ENCODE assay signal across 8 cellular contexts in the genomic region with DNA sequence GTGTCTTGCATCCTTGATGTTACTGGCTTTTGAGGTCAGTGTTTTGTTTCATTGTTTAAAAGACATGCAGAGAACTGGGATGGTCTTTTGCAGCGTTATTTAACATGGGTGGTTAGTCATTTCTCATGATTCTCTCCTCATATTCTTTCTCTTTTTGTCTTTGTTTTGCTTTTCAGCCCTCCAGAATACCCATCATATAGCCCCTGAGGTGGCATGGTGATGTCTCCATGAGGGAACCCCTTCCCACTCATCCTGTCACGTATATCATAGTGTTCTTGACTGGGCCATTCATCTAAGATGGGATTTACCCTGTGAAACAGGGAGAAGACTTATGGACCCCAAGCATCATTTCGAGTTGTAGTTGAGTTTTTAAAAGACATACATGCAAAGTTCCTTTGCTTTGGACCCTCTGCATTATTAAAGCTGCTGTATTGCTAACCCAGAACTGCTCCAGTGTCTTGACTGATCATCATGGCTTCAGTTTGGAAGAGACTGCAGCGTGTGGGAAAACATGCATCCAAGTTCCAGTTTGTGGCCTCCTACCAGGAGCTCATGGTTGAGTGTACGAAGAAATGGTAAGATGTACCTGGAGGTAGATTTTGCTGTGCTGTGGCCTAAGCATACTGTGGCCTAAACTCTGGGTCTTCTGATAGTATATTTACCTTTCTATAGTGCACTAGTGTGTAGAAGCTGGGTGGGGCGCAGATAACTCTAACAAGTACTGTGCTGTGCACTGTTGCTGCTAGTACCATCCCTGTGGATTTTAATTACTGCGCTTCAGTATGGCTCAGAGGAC. TPM values are rescaled to one million over a fixed set of nuclear protein-coding genes. Genes with fewer than 3 reads are reported as not detected.
DNase-seq lines count a peak whose midpoint lies in the region; ATAC-seq, FAIRE-seq and TF ChIP-seq lines count a peak whose summit lies in the region.

No MANE protein-coding gene starts in this region.

- H4K91ac ChIP-seq in H1 (replicated peaks; ENCODE audit: insufficient read length, low read length) = no peak overlapping the region

- no peak for TF ChIP-seq RAD21 in H1 (IDR thresholded peaks at IDR 0.05 in 1 of 2, conservative IDR thresholded peaks at IDR 0.05 in 1 of 2; ENCODE audit: low read depth in 2 of 2, low read length in 2 of 2)

- DNase-seq in EL (peak; percentile 21), NCI-H526 treated with DMSO at 0.1 percent for 48 hours (lab: John Stamatoyannopoulos, UW) (peak; percentile 19), H1 (ENCODE audit: low read depth in 1 of 2, low spot score in 2 of 2) (no peak), pancreas (no peak), HK-2 (ENCODE audit: unreplicated experiment) (no peak), NOMO-1 (lab: John Stamatoyannopoulos, UW; ENCODE audit: unreplicated experiment in 2 of 2) (no peak), GM19240 (ENCODE audit: insufficient read length, low spot score) (no peak)
- DNase-seq in stimulated activated naive CD4-positive, alpha-beta T cell treated with Interleukin-2 at 50 U/mL for 16 hours (lab: John Stamatoyannopoulos, UW) = no peak

- H3K9me3 ChIP-seq in H1 (ENCODE audit: insufficient read depth in 2 of 2, low read depth in 1 of 2, low read length in 1 of 2) = no peaks in the 10 kb centered on the region
- no peaks in the 10 kb centered on the region for H3K9me3 ChIP-seq in pancreas

- H3K4me3 ChIP-seq in H1 (ENCODE audit: extremely low read depth in 1 of 4, insufficient read depth in 2 of 4, low read depth in 3 of 4, low read length in 4 of 4) (peak overlapping the region; percentile 72 to 91 (median 80)), pancreas (peak overlapping the region; percentile 53 to 84 (median 74))

- no peak overlapping the region for H2BK15ac ChIP-seq in H1 (ENCODE audit: low read length)

- H3K36me3 ChIP-seq in H1 (ENCODE audit: control insufficient read depth in 2 of 4, insufficient read depth in 4 of 4, low read length in 3 of 4) (peaks cover 0 to 27% (median 2%) of the 10 kb centered on the region in 4 experiments; a peak in 3 of 8 replicates), pancreas (no peaks in the 10 kb centered on the region)

- H3K79me1 ChIP-seq in H1 (ENCODE audit: low read depth, low read length) = no peaks in the 10 kb centered on the region; the same call in 1 of the 2 replicates

- 79% methylated on average over 7 of the region's 7 CpGs; no CpG with 5 or more reads in 1 of the 2 experiments for WGBS in H1 (ENCODE audit: extremely low coverage in 1 of 2, insufficient coverage in 1 of 2, insufficient read length in 1 of 2, insufficient replicate concordance in 2 of 2, low coverage in 1 of 2, low lambda C conversion rate in 2 of 2, missing lambda C conversion rate in 1 of 2), 2 experiments
- WGBS in pancreas, 2 donors = 68 to 73% methylated on average over 7 of the region's 7 CpGs

- POLR2A ChIA-PET in H1 (lab: Charles Lee; ENCODE audit: partially characterized antibody) = interaction anchor here (0.6 to 0.8 kb wide), 2 partner anchors 39 to 240 kb away, joined by 3 read pairs; no protein-coding TSS in a partner anchor

- no peak for ATAC-seq in pancreas

- no peak for TF ChIP-seq EP300 in H1 (IDR thresholded peaks at IDR 0.05; ENCODE audit: borderline replicate concordance in 1 of 2, low read depth in 2 of 2, low read length in 2 of 2)

- H4K20me1 ChIP-seq in H1 (replicated peaks in 1 of 2; ENCODE audit: control insufficient read depth in 1 of 2, insufficient read depth in 2 of 2, low read length in 2 of 2) = peaks cover 0 to 1% of the 10 kb centered on the region in 2 experiments

- H2BK120ac ChIP-seq in H1 (replicated peaks; ENCODE audit: low read depth, low read length) = no peak overlapping the region

- no peak overlapping the region for H3K23ac ChIP-seq in H1 (ENCODE audit: insufficient read length)

- TF ChIP-seq POLR2A in H1 (IDR thresholded peaks at IDR 0.05; ENCODE audit: control extremely low read depth in 1 of 2, low read depth in 2 of 2, low read length in 2 of 2) = no peak

- intact Hi-C loops in pancreas (cut with DNase I) = no loop called here

- no peak overlapping the region for H4K5ac ChIP-seq in H1 (ENCODE audit: insufficient read length, low read depth, low read length)

- no peak overlapping the region for H3K14ac ChIP-seq in H1 (ENCODE audit: insufficient read length)

- H2BK5ac ChIP-seq in H1 (ENCODE audit: low read depth, low read length) = no peak overlapping the region

- no peak overlapping the region for H2AFZ ChIP-seq in H1 (ENCODE audit: low read length)

- CTCF ChIA-PET in H1 (lab: Charles Lee; ENCODE audit: partially characterized antibody) = no interaction called here

- no peak overlapping the region for H4K8ac ChIP-seq in H1 (ENCODE audit: extremely low read depth, insufficient read depth, low read length)

- no peak overlapping the region for H2BK20ac ChIP-seq in H1 (ENCODE audit: low read length)

- H2BK12ac ChIP-seq in H1 (ENCODE audit: low read depth, low read length) = no peak overlapping the region

- peaks cover 13% of the 10 kb centered on the region for H3K23me2 ChIP-seq in H1 (ENCODE audit: low read depth, low read length)

- peak overlapping the region; percentile 69 to 87 for H3K4me2 ChIP-seq in H1 (ENCODE audit: insufficient read depth in 1 of 2, low read depth in 2 of 2, low read length in 2 of 2)

- H3K79me2 ChIP-seq in H1 (ENCODE audit: control insufficient read depth in 1 of 2, insufficient read depth in 2 of 2, low read length in 2 of 2) = peaks cover 13 to 56% of the 10 kb centered on the region in 2 experiments

- H2AK5ac ChIP-seq in H1 (ENCODE audit: low read depth, low read length) = no peak overlapping the region

- H3K4me1 ChIP-seq in H1 (replicated peaks in 1 of 4; ENCODE audit: control insufficient read depth in 3 of 4, insufficient read depth in 4 of 4, low read length in 3 of 4) = peaks cover 4 to 12% (median 7%) of the 10 kb centered on the region in 4 experiments; a peak in 6 of 7 replicates
- H3K4me1 ChIP-seq in pancreas = peaks cover 12 to 37% (median 20%) of the 10 kb centered on the region in 3 donors

- no peak overlapping the region for H3K18ac ChIP-seq in H1 (ENCODE audit: extremely low read depth, low read length)

- H3K56ac ChIP-seq in H1 (replicated peaks; ENCODE audit: insufficient read length, low read depth, low read length) = no peak overlapping the region

- no peak for FAIRE-seq in H1 (lab: Jason Lieb, UNC)
- FAIRE-seq in pancreas (lab: Jason Lieb, UNC) = no peak

- TF ChIP-seq CTCF in H1 (IDR thresholded peaks at IDR 0.05; ENCODE audit: control extremely low read depth in 1 of 3, insufficient read depth in 1 of 3, low read depth in 1 of 3, low read length in 3 of 3) (no peak), pancreas (IDR thresholded peaks at IDR 0.05) (no peak)

- H3K9ac ChIP-seq in H1 (replicated peaks in 1 of 4; ENCODE audit: extremely low read depth in 1 of 4, low read depth in 3 of 4, low read length in 3 of 4) = peak overlapping the region in 2 of 4 experiments; percentile 26 to 42; a peak in 4 of 7 replicates

- H3K27me3 ChIP-seq in H1 (replicated peaks in 1 of 4; ENCODE audit: control insufficient read depth in 3 of 4, extremely low read depth in 1 of 4, insufficient read depth in 3 of 4, low read length in 3 of 4) (no peaks in the 10 kb centered on the region), pancreas (no peaks in the 10 kb centered on the region)

- no peak overlapping the region for H3K27ac ChIP-seq in H1 (ENCODE audit: low read depth, low read length)
- H3K27ac ChIP-seq in pancreas = peak overlapping the region in 1 of 4 donors; percentile 87

- no peak overlapping the region for H3K4ac ChIP-seq in H1 (replicated peaks; ENCODE audit: insufficient read length, low read depth, low read length)

TF ChIP-seq in H1, 55 proteins besides CTCF, POLR2A, EP300 and RAD21 (continues in another document):
- TF ChIP-seq GTF2F1 (IDR thresholded peaks at IDR 0.05; ENCODE audit: borderline replicate concordance, low read depth, low read length) (no peak), POLR2AphosphoS5 (IDR thresholded peaks at IDR 0.05; ENCODE audit: low read depth, low read length) (no peak), HDAC6 (IDR thresholded peaks at IDR 0.05; ENCODE audit: low read depth, low read length) (no peak), CBX5 (IDR thresholded peaks at IDR 0.05; ENCODE audit: low read depth, low read length) (no peak), NANOG (IDR thresholded peaks at IDR 0.05; ENCODE audit: insufficient read depth, low read depth, low read length, poor library complexity, severe bottlenecking) (no peak), PHF8 (conservative IDR thresholded peaks at IDR 0.05; ENCODE audit: low read depth, low read length) (no peak), RFX5 (IDR thresholded peaks at IDR 0.05; ENCODE audit: borderline replicate concordance, low read depth, low read length) (no peak), CBX8 (IDR thresholded peaks at IDR 0.05; ENCODE audit: borderline replicate concordance, low read depth, low read length) (no peak), RBBP5 (IDR thresholded peaks at IDR 0.05; ENCODE audit: borderline replicate concordance, low read depth, low read length) (no peak)
- TF ChIP-seq, protein P1, sequence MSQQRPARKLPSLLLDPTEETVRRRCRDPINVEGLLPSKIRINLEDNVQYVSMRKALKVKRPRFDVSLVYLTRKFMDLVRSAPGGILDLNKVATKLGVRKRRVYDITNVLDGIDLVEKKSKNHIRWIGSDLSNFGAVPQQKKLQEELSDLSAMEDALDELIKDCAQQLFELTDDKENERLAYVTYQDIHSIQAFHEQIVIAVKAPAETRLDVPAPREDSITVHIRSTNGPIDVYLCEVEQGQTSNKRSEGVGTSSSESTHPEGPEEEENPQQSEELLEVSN (IDR thresholded peaks at IDR 0.05) = no peak
- TF ChIP-seq, protein P2, sequence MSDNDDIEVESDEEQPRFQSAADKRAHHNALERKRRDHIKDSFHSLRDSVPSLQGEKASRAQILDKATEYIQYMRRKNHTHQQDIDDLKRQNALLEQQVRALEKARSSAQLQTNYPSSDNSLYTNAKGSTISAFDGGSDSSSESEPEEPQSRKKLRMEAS (IDR thresholded peaks at IDR 0.05) = no peak

RNA-seq across cellular contexts. Expression of gene EHBP1, which starts 1.4 kb away (rescaled TPM):
- 59.6 and 64.1 TPM in 2 replicates for total RNA-seq in H1 (2021; fragmentation: NEBNext Ultra II Directional; extraction: Animal tissue kit (Norgen Biotek cat#: 25700))
- polyA plus RNA-seq in H1 (2011; rRNA removed) (8.1 and 12.0 TPM in 2 replicates), pancreas (10 to 100 TPM in 1 of 2 donors, 1 to 10 TPM in 1; 7.1 to 17.4 TPM)
- 21.4 TPM for polyA plus RNA-seq in H1 (2011; cell fraction: cytosol; rRNA removed)
- 13.8 TPM for polyA plus RNA-seq in H1 (2011; cell fraction: nucleus; rRNA removed)
- polyA plus RNA-seq in H1 (2012, experiment 1 of 2) = 30.3 to 55.8 TPM (median 42.8 TPM) in 4 replicates
- polyA plus RNA-seq in H1 (2012, experiment 2 of 2) = 1.7 TPM
- 29.8 TPM for polyA plus RNA-seq in H1 (2013, experiment 1 of 2)
- 32.9 TPM for polyA plus RNA-seq in H1 (2013, experiment 2 of 2)
- polyA minus RNA-seq in H1 (2011; rRNA and poly(A)+ RNA removed) = 56.5 and 72.8 TPM in 2 replicates
- 34.4 TPM for polyA minus RNA-seq in H1 (2011; cell fraction: cytosol; rRNA and poly(A)+ RNA removed)
- polyA minus RNA-seq in H1 (2011; cell fraction: nucleus; rRNA and poly(A)+ RNA removed) = 123 TPM
- total RNA-seq in pancreas = 10 to 100 TPM; 15.5 to 34.6 (median 24.2) TPM

Comparison
In these comparisons a context has a peak if more than half of its experiments do, and no peak if none do; other contexts are left out.
1. DNase-seq: peak in EL (single experiment) and NCI-H526 treated with DMSO at 0.1 percent for 48 hours (single experiment); none in H1 (0 of 2), pancreas (0 of 6), HK-2 (single experiment), NOMO-1 (0 of 2), stimulated activated naive CD4-positive, alpha-beta T cell treated with Interleukin-2 at 50 U/mL for 16 hours (single experiment) and GM19240 (single experiment).